Comparison of ENCODE assay signal across 17 cellular contexts in genomic region chr19:2245273-2245672, GRCh38.
"Had no signal": no experiment of that assay in that cellular context is flagged by ENCODE, and none has a peak within 500 bp of the region (broad histone marks: within the 10 kb centered on the region; RNA-seq: fewer than 3 reads in every experiment).

No MANE protein-coding gene starts in this region.

- ATAC-seq: effector memory CD8-positive, alpha-beta T cell; foreskin keratinocyte; gastroesophageal sphincter; heart right ventricle; left lung; left ventricle myocardium superior; lower lobe of right lung; mucosa of descending colon; naive thymus-derived CD8-positive, alpha-beta T cell had no signal

- H3K4me3 ChIP-seq: colonic mucosa, esophagus muscularis mucosa, gastroesophageal sphincter, heart right ventricle, left lung, lower lobe of right lung, mucosa of descending colon had no signal

- H3K9me3 ChIP-seq: colonic mucosa, esophagus muscularis mucosa, gastroesophageal sphincter, heart right ventricle, left lung, lower lobe of right lung, mucosa of descending colon had no signal

- H3K27ac ChIP-seq: colonic mucosa, esophagus muscularis mucosa, foreskin keratinocyte, gastroesophageal sphincter, heart right ventricle, left lung, lower lobe of right lung had no signal

- DNase-seq: colonic mucosa; cortex of kidney; effector CD8-positive, alpha-beta T cell; effector memory CD8-positive, alpha-beta T cell; foreskin keratinocyte; heart right ventricle; hippocampal formation; kidney glomerular epithelial cell; left lung; left ventricle myocardium superior; lower lobe of right lung; mesenchymal stem cell; mucosa of descending colon; naive B cell; naive thymus-derived CD8-positive, alpha-beta T cell had no signal
